18 cellular contexts compared by ENCODE assay signal in genomic region chr14:98119739-98120138, GRCh38.
DNase-seq lines count a peak whose midpoint lies in the region; ATAC-seq and TF ChIP-seq lines count a peak whose summit lies in the region.
"Had no signal": no experiment of that assay in that cellular context is flagged by ENCODE, and none has a peak within 500 bp of the region (broad histone marks: within the 10 kb centered on the region; RNA-seq: fewer than 3 reads in every experiment).

No MANE protein-coding gene starts in this region.

- no peaks in the 10 kb centered on the region for H3K9me3 Mint-ChIP-seq in activated naive CD8-positive, alpha-beta T cell treated with anti-CD3 and anti-CD28 coated beads, Interleukin-2, amount 50 U/mL, for 24 hours
- H3K9me3 Mint-ChIP-seq in activated naive CD8-positive, alpha-beta T cell treated with anti-CD3 and anti-CD28 coated beads for 36 hours = peaks cover 11% of the 10 kb centered on the region

- DNase-seq in activated CD4-positive, CD25-positive, alpha-beta regulatory T cell (lab: John Stamatoyannopoulos, UW) = no peak
- no peak for DNase-seq in activated naive CD8-positive, alpha-beta T cell treated with anti-CD3 and anti-CD28 coated beads, Interleukin-2, amount 50 U/mL, for 24 hours
- DNase-seq in activated naive CD8-positive, alpha-beta T cell treated with anti-CD3 and anti-CD28 coated beads for 36 hours = no peak
- no peak for DNase-seq in foreskin keratinocyte
- DNase-seq in activated effector memory CD4-positive, alpha-beta T cell treated with anti-CD3 and anti-CD28 coated beads, Interleukin-2, amount 50 U/mL, for 16 hours = no peak
- DNase-seq: Caco-2; CD4-positive, CD25-positive, alpha-beta regulatory T cell; CD8-positive, alpha-beta T cell; DMS153; DND-41; H9 had no signal

- ATAC-seq in activated CD4-positive, CD25-positive, alpha-beta regulatory T cell treated with anti-CD3 and anti-CD28 coated beads, Interleukin-2, amount 50 U/mL, for 24 hours = peak; percentile 21 to 23
- peak; percentile 4 for ATAC-seq in activated naive CD8-positive, alpha-beta T cell treated with anti-CD3 and anti-CD28 coated beads, Interleukin-2, amount 50 U/mL, for 24 hours
- ATAC-seq in foreskin keratinocyte = peak; percentile 23
- ATAC-seq: CD8-positive, alpha-beta T cell; GM23338; HCT116 had no signal

- peaks cover 21% of the 10 kb centered on the region for H3K4me1 Mint-ChIP-seq in activated naive CD8-positive, alpha-beta T cell treated with anti-CD3 and anti-CD28 coated beads, Interleukin-2, amount 50 U/mL, for 24 hours
- peaks cover 28% of the 10 kb centered on the region for H3K4me1 Mint-ChIP-seq in activated naive CD8-positive, alpha-beta T cell treated with anti-CD3 and anti-CD28 coated beads for 36 hours
- H3K4me1 Mint-ChIP-seq: B cell, GM23338 had no signal

- no peaks in the 10 kb centered on the region for H3K36me3 Mint-ChIP-seq in activated naive CD8-positive, alpha-beta T cell treated with anti-CD3 and anti-CD28 coated beads, Interleukin-2, amount 50 U/mL, for 24 hours (ENCODE audit: low read depth)
- H3K36me3 Mint-ChIP-seq in activated naive CD8-positive, alpha-beta T cell treated with anti-CD3 and anti-CD28 coated beads for 36 hours = peaks cover 14% of the 10 kb centered on the region
- H3K36me3 Mint-ChIP-seq: CD4-positive, CD25-positive, alpha-beta regulatory T cell; CD8-positive, alpha-beta T cell had no signal

- H3K27me3 Mint-ChIP-seq in activated naive CD8-positive, alpha-beta T cell treated with anti-CD3 and anti-CD28 coated beads, Interleukin-2, amount 50 U/mL, for 24 hours = no peaks in the 10 kb centered on the region
- H3K27me3 Mint-ChIP-seq in activated naive CD8-positive, alpha-beta T cell treated with anti-CD3 and anti-CD28 coated beads for 36 hours = no peaks in the 10 kb centered on the region
- H3K27me3 Mint-ChIP-seq: B cell; CD4-positive, CD25-positive, alpha-beta regulatory T cell had no signal

- H3K4me3 Mint-ChIP-seq in activated naive CD8-positive, alpha-beta T cell treated with anti-CD3 and anti-CD28 coated beads, Interleukin-2, amount 50 U/mL, for 24 hours = no peak overlapping the region
- no peak overlapping the region for H3K4me3 Mint-ChIP-seq in activated naive CD8-positive, alpha-beta T cell treated with anti-CD3 and anti-CD28 coated beads for 36 hours
- H3K4me3 Mint-ChIP-seq: B cell; CD4-positive, CD25-positive, alpha-beta regulatory T cell; CD8-positive, alpha-beta T cell; GM23338; H9 had no signal

- H3K4me1 ChIP-seq in foreskin keratinocyte = peaks cover 6% of the 10 kb centered on the region
- H3K4me1 ChIP-seq: BLaER1, Caco-2 had no signal

- no peak for TF ChIP-seq CTCF in foreskin keratinocyte (conservative IDR thresholded peaks at IDR 0.05)

- no peak overlapping the region for H3K27ac Mint-ChIP-seq in activated naive CD8-positive, alpha-beta T cell treated with anti-CD3 and anti-CD28 coated beads, Interleukin-2, amount 50 U/mL, for 24 hours
- no peak overlapping the region for H3K27ac Mint-ChIP-seq in activated naive CD8-positive, alpha-beta T cell treated with anti-CD3 and anti-CD28 coated beads for 36 hours
- H3K27ac Mint-ChIP-seq: B cell; CD4-positive, CD25-positive, alpha-beta regulatory T cell; CD8-positive, alpha-beta T cell; GM23338 had no signal

- peak overlapping the region; percentile 74 for H3K27ac ChIP-seq in foreskin keratinocyte
- H3K27ac ChIP-seq: 22Rv1, BLaER1, C4-2B had no signal

- H3K27me3 ChIP-seq in foreskin keratinocyte = no peaks in the 10 kb centered on the region
- H3K27me3 ChIP-seq: BLaER1 had no signal
